Comparison of ENCODE assay signal across 16 cellular contexts in genomic region chr9:35074141-35074540, GRCh38.
"Had no signal": no experiment of that assay in that cellular context is flagged by ENCODE, and none has a peak within 500 bp of the region (broad histone marks: within the 10 kb centered on the region; RNA-seq: fewer than 3 reads in every experiment).

No MANE protein-coding gene starts in this region.

- H3K36me3 ChIP-seq: adrenal gland, cardiac muscle cell, gastrocnemius medialis, suprapubic skin had no signal

- H3K4me3 Mint-ChIP-seq: stimulated activated naive CD8-positive, alpha-beta T cell treated with anti-CD3 and anti-CD28 coated beads, Interleukin-15, Interleukin-2, amounts not matched to agents 100 ng/mL and 50 ng/mL, for 24 hours had no signal

- DNase-seq: activated CD4-positive, alpha-beta T cell treated with anti-CD3 and anti-CD28 coated beads for 1 hour; activated CD4-positive, alpha-beta T cell treated with anti-CD3 and anti-CD28 coated beads, Interleukin-2, amount 50 U/mL, for 4 hours; activated CD8-positive, alpha-beta memory T cell treated with anti-CD3 and anti-CD28 coated beads, Interleukin-2, amount 50 U/mL, for 4 hours; activated naive CD4-positive, alpha-beta T cell; adrenal gland; erythroblast; gastrocnemius medialis; heart left ventricle; small intestine; stimulated activated CD4-positive, alpha-beta T cell treated with anti-CD3 and anti-CD28 coated beads, Interleukin-4, amount 100 ng/mL, for 4 hours; stimulated activated CD8-positive, alpha-beta memory T cell treated with anti-CD3 and anti-CD28 coated beads, Interleukin-4, amount 100 ng/mL, for 48 hours had no signal

- H3K4me3 ChIP-seq: adrenal gland, cardiac muscle cell, gastrocnemius medialis, heart left ventricle, suprapubic skin, upper lobe of left lung had no signal

- H3K27me3 ChIP-seq: adrenal gland, cardiac muscle cell, gastrocnemius medialis, heart left ventricle, neutrophil, suprapubic skin, upper lobe of left lung had no signal

- H3K9me3 ChIP-seq: adrenal gland, gastrocnemius medialis, heart left ventricle, neutrophil, suprapubic skin, upper lobe of left lung had no signal

- ATAC-seq: gastrocnemius medialis, heart left ventricle had no signal

- H3K27me3 Mint-ChIP-seq: stimulated activated naive CD8-positive, alpha-beta T cell treated with anti-CD3 and anti-CD28 coated beads, Interleukin-15, Interleukin-2, amounts not matched to agents 100 ng/mL and 50 ng/mL, for 24 hours had no signal

- H3K9me3 Mint-ChIP-seq: stimulated activated naive CD8-positive, alpha-beta T cell treated with anti-CD3 and anti-CD28 coated beads, Interleukin-15, Interleukin-2, amounts not matched to agents 100 ng/mL and 50 ng/mL, for 24 hours had no signal

- H3K27ac ChIP-seq: gastrocnemius medialis, suprapubic skin had no signal
